Comparison of ENCODE assay signal across 1 cellular context in genomic region chr14:95497561-95498011, GRCh38.
TF ChIP-seq lines count a peak whose summit lies in the region.

No MANE protein-coding gene starts in this region.

TF ChIP-seq in GM12878, 131 proteins besides CTCF, POLR2A, EP300 and RAD21 (continued from another document):
- TF ChIP-seq ZBTB40 (IDR thresholded peaks at IDR 0.05; ENCODE audit: borderline replicate concordance), result peak; percentile 94
- TF ChIP-seq PKNOX1 (IDR thresholded peaks at IDR 0.05), result peak; percentile 39; the same call in 1 of the 2 replicates
- TF ChIP-seq TCF3 (IDR thresholded peaks at IDR 0.05; ENCODE audit: borderline replicate concordance, insufficient read depth, low read depth, low read length), result 0 out of 2 replicates have a peak, but pooled peaks have one; percentile 47
- TF ChIP-seq IRF3 (IDR thresholded peaks at IDR 0.05), result no peak
- TF ChIP-seq RAD51 (IDR thresholded peaks at IDR 0.05), result no peak
- peak; percentile 46 to 62; a peak in 3 of 4 replicates for TF ChIP-seq BHLHE40 (IDR thresholded peaks at IDR 0.05; ENCODE audit: borderline replicate concordance in 1 of 2, low read depth in 2 of 2, low read length in 1 of 2)
- TF ChIP-seq BMI1 (IDR thresholded peaks at IDR 0.05; ENCODE audit: borderline replicate concordance), result no peak
TF ChIP-seq in GM12878: peak in this region for 7.
